Comparison of ENCODE assay signal across 21 cellular contexts in the genomic region with DNA sequence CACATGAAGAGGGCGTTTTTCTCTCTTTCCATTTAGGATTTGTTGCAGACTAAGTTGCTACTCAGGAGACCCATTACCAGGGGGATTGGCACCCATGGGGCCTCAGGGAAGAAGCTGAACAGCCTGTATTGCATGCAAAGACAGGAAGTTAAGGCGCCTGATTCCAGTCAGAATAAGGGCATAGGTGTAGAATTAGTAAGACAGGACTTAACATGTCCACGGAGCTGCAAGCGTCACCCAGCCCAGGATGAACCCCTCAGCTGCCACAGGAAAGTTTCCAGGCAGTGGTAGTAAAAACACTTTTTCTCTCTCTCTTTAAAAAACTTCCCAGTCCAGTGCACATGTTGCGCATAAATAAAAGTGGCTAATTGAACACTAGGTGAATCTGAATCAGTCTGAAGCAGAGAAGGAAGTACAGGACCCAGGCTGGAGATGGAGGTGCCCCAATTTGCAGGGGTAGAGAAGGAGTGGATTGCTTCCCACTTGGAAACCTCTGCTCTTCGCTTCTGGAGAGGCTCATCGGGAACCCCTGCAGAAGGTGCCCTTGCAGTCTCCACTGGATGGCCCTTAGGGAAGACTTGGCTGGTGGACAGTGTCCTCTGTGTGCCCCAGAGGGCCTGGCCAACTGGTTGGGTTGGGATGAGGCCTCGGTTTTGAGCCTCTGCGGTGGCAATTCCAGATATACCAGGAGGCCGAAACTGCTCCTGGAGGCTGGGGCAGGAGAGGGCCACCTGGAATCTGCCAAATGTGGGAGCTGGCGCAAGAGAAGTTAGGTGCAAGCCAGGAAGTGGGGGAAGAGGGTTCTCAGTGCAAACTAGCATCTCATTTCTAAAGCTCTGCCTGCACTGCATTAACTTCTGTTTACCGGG. TPM values are rescaled to one million over a fixed set of nuclear protein-coding genes. Genes with fewer than 3 reads are reported as not detected.
DNase-seq lines count a peak whose midpoint lies in the region; ATAC-seq and TF ChIP-seq lines count a peak whose summit lies in the region.
"Had no signal": no experiment of that assay in that cellular context is flagged by ENCODE, and none has a peak within 500 bp of the region (broad histone marks: within the 10 kb centered on the region; RNA-seq: fewer than 3 reads in every experiment).

No MANE protein-coding gene starts in this region.

- no peak overlapping the region for H3K4me3 Mint-ChIP-seq in neural progenitor cell
- H3K4me3 Mint-ChIP-seq: activated CD4-positive, alpha-beta T cell treated with anti-CD3 and anti-CD28 coated beads, Interleukin-2, amount 10 ng/mL, durations not matched to agents 24 days and 14 days; activated CD8-positive, alpha-beta memory T cell treated with anti-CD3 and anti-CD28 coated beads, Interleukin-2, amount 10 ng/mL, durations not matched to agents 7 days and 5 days; activated naive CD4-positive, alpha-beta T cell treated with anti-CD3 and anti-CD28 coated beads for 36 hours; activated T-cell treated with anti-CD3 and anti-CD28 coated beads, Interleukin-2, amount 50 U/mL, for 72 hours had no signal

- no peaks in the 10 kb centered on the region for H3K36me3 Mint-ChIP-seq in neural progenitor cell

- peaks cover 6% of the 10 kb centered on the region for H3K4me1 Mint-ChIP-seq in neural progenitor cell
- H3K4me1 Mint-ChIP-seq: activated CD4-positive, alpha-beta T cell treated with anti-CD3 and anti-CD28 coated beads, Interleukin-2, amount 10 ng/mL, durations not matched to agents 24 days and 14 days; activated CD8-positive, alpha-beta memory T cell treated with anti-CD3 and anti-CD28 coated beads, Interleukin-2, amount 10 ng/mL, durations not matched to agents 7 days and 5 days had no signal

- H3K27ac ChIP-seq in epithelial cell of prostate (peak overlapping the region; percentile 84), neural progenitor cell (no peak overlapping the region)
- H3K27ac ChIP-seq: 22Rv1, brain microvascular endothelial cell, gastrocnemius medialis, WERI-Rb-1 had no signal

- ATAC-seq in GM19328 (IDR thresholded peaks at IDR 0.05; ENCODE audit: unreplicated experiment) (no peak), Right ventricle myocardium superior (ENCODE audit: poor library complexity) (no peak)
- ATAC-seq: activated CD8-positive, alpha-beta memory T cell treated with anti-CD3 and anti-CD28 coated beads, Interleukin-2, amount 10 ng/mL, durations not matched to agents 7 days and 5 days; activated T-cell treated with anti-CD3 and anti-CD28 coated beads, Interleukin-2, amount 50 U/mL, for 72 hours; gastrocnemius medialis had no signal

- intact Hi-C loops in Right ventricle myocardium superior (cut with DNase I): no loop called here

- H3K4me1 ChIP-seq in neural progenitor cell: peaks cover 9% of the 10 kb centered on the region

- no peak overlapping the region for H3K4me2 ChIP-seq in neural progenitor cell

- peaks cover 100% of the 10 kb centered on the region for H3K27me3 ChIP-seq in neural progenitor cell

- TF ChIP-seq CTCF in neural progenitor cell (IDR thresholded peaks at IDR 0.05): no peak

- DNase-seq in DMS79 (lab: John Stamatoyannopoulos, UW): peak; percentile 45
- no peak for DNase-seq in DMS79 treated with DMSO at 0.1 percent for 48 hours (lab: John Stamatoyannopoulos, UW)
- no peak for DNase-seq in epithelial cell of prostate (ENCODE audit: low read depth, low spot score)
- DNase-seq in neural progenitor cell (ENCODE audit: low spot score): peak; percentile 15
- no peak for DNase-seq in hepatic stellate cell (ENCODE audit: low spot score)
- DNase-seq in Right ventricle myocardium superior: no peak
- DNase-seq in HuH-7.5 (ENCODE audit: low spot score): no peak
- DNase-seq: activated CD4-positive, alpha-beta T cell treated with anti-CD3 and anti-CD28 coated beads, Interleukin-2, amount 10 ng/mL, durations not matched to agents 24 days and 14 days; activated CD8-positive, alpha-beta memory T cell treated with anti-CD3 and anti-CD28 coated beads, Interleukin-2, amount 10 ng/mL, durations not matched to agents 7 days and 5 days; activated naive CD4-positive, alpha-beta T cell treated with anti-CD3 and anti-CD28 coated beads for 36 hours; activated T-cell treated with anti-CD3 and anti-CD28 coated beads, Interleukin-2, amount 50 U/mL, for 72 hours; brain microvascular endothelial cell; effector CD8-positive, alpha-beta T cell; gastrocnemius medialis; NCI-H1694 treated with DMSO at 0.1 percent for 48 hours; NCI-H2227 treated with DMSO at 0.1 percent for 48 hours; stimulated activated CD4-positive, alpha-beta T cell treated with anti-CD3 and anti-CD28 coated beads, Interleukin-1b, Interleukin-23, amount 100 ng/mL, for 48 hours; WERI-Rb-1 had no signal

- H3K27me3 Mint-ChIP-seq in neural progenitor cell (ENCODE audit: insufficient read depth, low read depth): peaks cover 96% of the 10 kb centered on the region

- H3F3A ChIP-seq in neural progenitor cell (ENCODE audit: low read depth): peaks cover 15% of the 10 kb centered on the region

- no peak overlapping the region for H3K9ac ChIP-seq in neural progenitor cell

- H3K9me3 Mint-ChIP-seq in neural progenitor cell: peaks cover 3% of the 10 kb centered on the region
- H3K9me3 Mint-ChIP-seq: activated CD4-positive, alpha-beta T cell treated with anti-CD3 and anti-CD28 coated beads, Interleukin-2, amount 10 ng/mL, durations not matched to agents 24 days and 14 days; activated naive CD4-positive, alpha-beta T cell treated with anti-CD3 and anti-CD28 coated beads for 36 hours; activated T-cell treated with anti-CD3 and anti-CD28 coated beads, Interleukin-2, amount 50 U/mL, for 72 hours had no signal

- H3K27ac Mint-ChIP-seq in neural progenitor cell: no peak overlapping the region
- H3K27ac Mint-ChIP-seq: activated CD4-positive, alpha-beta T cell treated with anti-CD3 and anti-CD28 coated beads, Interleukin-2, amount 10 ng/mL, durations not matched to agents 24 days and 14 days; activated CD8-positive, alpha-beta memory T cell treated with anti-CD3 and anti-CD28 coated beads, Interleukin-2, amount 10 ng/mL, durations not matched to agents 7 days and 5 days; activated naive CD4-positive, alpha-beta T cell treated with anti-CD3 and anti-CD28 coated beads for 36 hours; activated T-cell treated with anti-CD3 and anti-CD28 coated beads, Interleukin-2, amount 50 U/mL, for 72 hours had no signal

- no peaks in the 10 kb centered on the region for H3K79me2 ChIP-seq in neural progenitor cell (ENCODE audit: low read depth)

- H2AFZ ChIP-seq in neural progenitor cell (replicated peaks): no peak overlapping the region

- peaks cover 99% of the 10 kb centered on the region for H4K20me1 ChIP-seq in neural progenitor cell (ENCODE audit: low read depth)

- no peaks in the 10 kb centered on the region for H3K36me3 ChIP-seq in neural progenitor cell
- H3K36me3 ChIP-seq: brain microvascular endothelial cell, gastrocnemius medialis, WERI-Rb-1 had no signal

- no peak overlapping the region for H3K4me3 ChIP-seq in neural progenitor cell
- H3K4me3 ChIP-seq: gastrocnemius medialis had no signal

- no peaks in the 10 kb centered on the region for H3K9me3 ChIP-seq in neural progenitor cell (ENCODE audit: low read depth)
- H3K9me3 ChIP-seq: gastrocnemius medialis had no signal

RNA-seq across cellular contexts. Expression of gene TBX3, which starts 10.7 kb away (rescaled TPM):
- not detected in 2 replicates for total RNA-seq in neural progenitor cell (ENCODE audit: low replicate concordance)
- 11.8 TPM for total RNA-seq in Right ventricle myocardium superior
- total RNA-seq: activated CD4-positive, alpha-beta T cell treated with anti-CD3 and anti-CD28 coated beads, Interleukin-2, amount 10 ng/mL, durations not matched to agents 24 days and 14 days; activated CD8-positive, alpha-beta memory T cell treated with anti-CD3 and anti-CD28 coated beads, Interleukin-2, amount 10 ng/mL, durations not matched to agents 7 days and 5 days; activated naive CD4-positive, alpha-beta T cell treated with anti-CD3 and anti-CD28 coated beads for 36 hours; G401 had no signal

Comparison
In these comparisons a context has a peak if more than half of its experiments do, and no peak if none do; other contexts are left out.
1. DNase-seq: peak in DMS79 (single experiment) and neural progenitor cell (single experiment); none in DMS79 treated with DMSO at 0.1 percent for 48 hours (single experiment), epithelial cell of prostate (single experiment), hepatic stellate cell (single experiment), Right ventricle myocardium superior (single experiment) and HuH-7.5 (single experiment).
2. RNA of gene TBX3, which starts 10.7 kb away (total RNA-seq): 11.8 TPM in Right ventricle myocardium superior (single experiment); not detected in neural progenitor cell; every median in the first group is over 10 times any median in the second.